In the genomic region with DNA sequence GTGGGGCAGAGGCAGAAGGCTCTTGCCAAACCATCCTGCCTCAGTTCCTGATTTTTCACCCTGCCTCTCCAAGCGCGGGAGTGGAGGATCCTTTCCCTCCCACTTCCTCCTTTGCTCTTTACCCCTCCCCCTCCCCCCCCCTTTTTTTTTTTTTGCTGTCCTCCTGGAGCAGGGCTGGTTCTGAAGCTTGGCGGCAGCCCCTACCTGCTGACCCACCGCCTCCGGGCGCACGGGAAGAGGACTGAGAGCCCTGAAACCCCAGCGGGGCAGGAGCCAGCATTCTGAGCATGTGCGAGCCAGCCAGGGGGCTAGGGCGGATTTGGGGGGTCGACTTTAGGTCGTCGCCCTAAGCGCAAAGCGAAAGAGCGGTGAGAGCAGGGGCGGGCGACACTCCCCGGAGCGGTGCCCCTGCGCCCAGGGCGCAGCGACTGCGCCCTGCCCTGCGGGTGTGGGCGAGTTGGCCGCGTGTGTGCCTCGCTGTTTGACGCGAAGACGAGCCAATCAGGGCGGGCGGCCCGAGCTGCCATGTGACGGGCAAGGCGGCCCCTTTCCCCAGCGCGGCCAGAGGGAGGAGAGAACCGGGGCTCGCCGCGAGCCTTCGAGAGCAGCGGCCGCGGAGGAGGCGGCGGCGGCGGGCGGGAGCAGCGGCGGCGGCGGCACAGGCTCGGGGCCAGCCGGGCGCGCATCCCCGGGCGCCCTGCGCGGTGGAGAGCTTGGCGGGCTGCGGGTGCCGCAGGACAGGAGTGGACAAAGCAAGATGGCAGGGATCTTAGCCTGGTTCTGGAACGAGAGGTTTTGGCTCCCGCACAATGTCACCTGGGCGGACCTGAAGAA, we compare ENCODE assay signal across 8 cellular contexts. TPM values are rescaled to one million over a fixed set of nuclear protein-coding genes. Genes with fewer than 3 reads are reported as not detected.
DNase-seq lines count a peak whose midpoint lies in the region; ATAC-seq and TF ChIP-seq lines count a peak whose summit lies in the region.

A gene with protein sequence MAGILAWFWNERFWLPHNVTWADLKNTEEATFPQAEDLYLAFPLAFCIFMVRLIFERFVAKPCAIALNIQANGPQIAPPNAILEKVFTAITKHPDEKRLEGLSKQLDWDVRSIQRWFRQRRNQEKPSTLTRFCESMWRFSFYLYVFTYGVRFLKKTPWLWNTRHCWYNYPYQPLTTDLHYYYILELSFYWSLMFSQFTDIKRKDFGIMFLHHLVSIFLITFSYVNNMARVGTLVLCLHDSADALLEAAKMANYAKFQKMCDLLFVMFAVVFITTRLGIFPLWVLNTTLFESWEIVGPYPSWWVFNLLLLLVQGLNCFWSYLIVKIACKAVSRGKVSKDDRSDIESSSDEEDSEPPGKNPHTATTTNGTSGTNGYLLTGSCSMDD (plus strand): TSS at position 581 of the 834 bp plus-strand sequence. CDS start 177 bp downstream, at position 758.

- H3K4me1 Mint-ChIP-seq in HFFc6 (ENCODE audit: low read depth) = peaks cover 14% of the 10 kb centered on the region

- peak; percentile 82 for TF ChIP-seq POLR2A in NB4 (IDR thresholded peaks at IDR 0.05; ENCODE audit: extremely low read depth, insufficient read length)

- ATAC-seq in psoas muscle = peak; percentile 98 to 99 (median 99)

- peak within 1 kb of the TSS; percentile 37; the same call in 1 of the 2 replicates for H3K27ac Mint-ChIP-seq in HFFc6

- H3K9me3 ChIP-seq in right atrium auricular region (peaks cover 0 to 6% of the 10 kb centered on the region in 2 donors), psoas muscle (no peaks in the 10 kb centered on the region)

- H3K9me3 Mint-ChIP-seq in HFFc6 = no peaks in the 10 kb centered on the region

- H3K4me3 ChIP-seq in GM12864 (ENCODE audit: low read depth, low read length) = peak within 1 kb of the TSS; percentile 97
- peak within 1 kb of the TSS; percentile 94 for H3K4me3 ChIP-seq in NB4 (ENCODE audit: low read depth, low read length)
- H3K4me3 ChIP-seq in right atrium auricular region = peak within 1 kb of the TSS; percentile 72 to 81
- H3K4me3 ChIP-seq in psoas muscle = peak within 1 kb of the TSS; percentile 98

- WGBS in psoas muscle, 3 donors = 0 to 1% (median 0%) methylated on average over 48 to 70 of the region's 70 CpGs

- peak; percentile 79 for DNase-seq in GM12864 (ENCODE audit: low read depth)
- peak; percentile 94 for DNase-seq in HFFc6
- peak; percentile 97 for DNase-seq in NB4 (ENCODE audit: low read depth)
- DNase-seq in right atrium auricular region (ENCODE audit: low spot score) = peak; percentile 96
- peak; percentile 97 to 98 for DNase-seq in psoas muscle
- peak; percentile 96 for DNase-seq in ureter (ENCODE audit: low spot score)

- peaks cover 1% of the 10 kb centered on the region for H3K27me3 Mint-ChIP-seq in HFFc6 (ENCODE audit: insufficient read depth)

- intact Hi-C loops in T-helper 1 cell treated with Interleukin-12 subunit alpha and Interleukin-12 subunit beta and Interleukin-4 antibody, amounts not matched to agents 30 ng/mL and 1 ng/mL, for 36 hours (cut with micrococcal nuclease) = loop anchor here (1.0 to 5.0 kb wide), 7 partner anchors 81 to 909 kb away; a partner anchor contains a TSS
- intact Hi-C loops in psoas muscle (cut with DNase I) = loop anchor here (5.0 kb wide), 3 partner anchors 66 to 186 kb away; no protein-coding TSS in a partner anchor

- no peak within 1 kb of the TSS; the same call in 1 of the 2 replicates for H3K4me3 Mint-ChIP-seq in HFFc6

- H3K27ac ChIP-seq in angular gyrus (ENCODE audit: low read depth, low read length) (peak within 1 kb of the TSS; percentile 80), right atrium auricular region (peak within 1 kb of the TSS; percentile 89 to 92), psoas muscle (peak within 1 kb of the TSS; percentile 88)

- no peaks in the 10 kb centered on the region for H3K27me3 ChIP-seq in right atrium auricular region
- no peaks in the 10 kb centered on the region for H3K27me3 ChIP-seq in psoas muscle (ENCODE audit: insufficient read depth in 3 of 3, low read length in 2 of 3)

- TF ChIP-seq CTCF in GM12864 (IDR thresholded peaks at IDR 0.05; ENCODE audit: low read depth, low read length, missing control alignments) (no peak), HFFc6 (IDR thresholded peaks at IDR 0.05) (no peak), NB4 (IDR thresholded peaks at IDR 0.05; ENCODE audit: low read depth, low read length) (no peak), right atrium auricular region (IDR thresholded peaks at IDR 0.05) (no peak), psoas muscle (IDR thresholded peaks at IDR 0.05) (no peak)

- peaks cover 0 to 30% of the 10 kb centered on the region in 2 donors for H3K4me1 ChIP-seq in right atrium auricular region
- peaks cover 15% of the 10 kb centered on the region for H3K4me1 ChIP-seq in psoas muscle

- H3K36me3 ChIP-seq in right atrium auricular region (no peaks in the 10 kb centered on the region), psoas muscle (ENCODE audit: insufficient read depth in 1 of 2, low read depth in 1 of 2) (no peaks in the 10 kb centered on the region)

- H3K36me3 Mint-ChIP-seq in HFFc6 (ENCODE audit: low read depth) = no peaks in the 10 kb centered on the region

RNA-seq across cellular contexts. Expression of the gene that starts here (rescaled TPM):
- 1 to 10 TPM; 6.2 to 9.9 (median 7.5) TPM for total RNA-seq in HFFc6 (2021; fragmentation: NEBNext Ultra II Directional; extraction: Animal tissue kit (Norgen Biotek cat#: 25700))
- total RNA-seq in T-helper 1 cell treated with Interleukin-12 subunit alpha and Interleukin-12 subunit beta and Interleukin-4 antibody, amounts not matched to agents 30 ng/mL and 1 ng/mL, for 36 hours = 22.4 and 23.9 TPM in 2 replicates
- total RNA-seq in right atrium auricular region (10 to 100 TPM; 59.4 to 74.5 TPM), psoas muscle (10 to 100 TPM; 11.2 to 18.1 (median 13.5) TPM), ureter (29.3 TPM)
- 1 to 10 TPM; 4.8 to 6.9 (median 4.8) TPM for polyA plus RNA-seq in psoas muscle

Comparison
In these comparisons a context has a peak if more than half of its experiments do, and no peak if none do; other contexts are left out.
1. Peak in every context shown above with its lines: DNase-seq, ATAC-seq, H3K4me3 ChIP-seq and H3K27ac ChIP-seq.